Comparison of ENCODE assay signal across 9 cellular contexts in the genomic region with DNA sequence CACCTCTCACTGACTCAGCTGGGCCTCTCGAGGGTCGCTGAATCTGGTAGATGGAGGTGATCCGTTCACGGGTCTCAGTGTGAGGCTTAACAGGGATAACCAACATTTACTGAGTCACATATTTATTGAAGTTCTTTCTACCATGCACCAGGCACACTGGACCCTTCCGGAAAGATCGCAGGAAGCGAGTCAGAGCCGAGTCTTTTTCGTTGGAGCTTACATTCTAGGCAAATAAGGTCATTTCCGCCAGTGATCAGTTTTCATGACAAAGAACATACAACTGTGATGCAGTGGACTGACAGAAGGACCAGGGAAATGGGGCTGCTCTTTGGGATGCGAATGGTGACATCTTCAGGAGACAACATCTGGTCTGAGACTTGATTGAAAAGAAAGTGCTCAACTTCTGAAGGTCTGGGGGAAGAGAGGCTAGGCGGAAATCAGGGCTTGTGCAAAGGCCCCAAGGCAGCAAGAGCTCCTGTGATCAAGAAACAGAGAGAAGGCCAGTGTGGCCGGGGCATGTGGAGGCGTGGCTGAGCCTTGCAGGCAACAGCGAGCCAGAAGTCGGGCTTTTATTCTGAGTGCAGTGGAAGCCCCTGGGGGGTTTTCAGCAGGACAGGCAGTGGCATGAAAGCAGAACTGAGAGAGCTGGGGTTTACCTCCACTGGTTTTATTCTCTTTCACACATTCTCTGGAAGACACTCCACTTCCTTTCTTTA. TPM values are rescaled to one million over a fixed set of nuclear protein-coding genes. Genes with fewer than 3 reads are reported as not detected.
DNase-seq lines count a peak whose midpoint lies in the region; ATAC-seq and TF ChIP-seq lines count a peak whose summit lies in the region.
"Had no signal": no experiment of that assay in that cellular context is flagged by ENCODE, and none has a peak within 500 bp of the region (broad histone marks: within the 10 kb centered on the region; RNA-seq: fewer than 3 reads in every experiment).

No MANE protein-coding gene starts in this region.

- H3K23ac ChIP-seq in mesendoderm (ENCODE audit: low read length): no peak overlapping the region

- H3K4me1 Mint-ChIP-seq in HFFc6 (ENCODE audit: low read depth): peaks cover 45% of the 10 kb centered on the region

- H3K27ac ChIP-seq in Karpas-422 (ENCODE audit: low read length): no peak overlapping the region
- no peak overlapping the region for H3K27ac ChIP-seq in mesendoderm (ENCODE audit: low read depth, low read length)

- H2BK120ac ChIP-seq in mesendoderm (ENCODE audit: low read depth, low read length): no peak overlapping the region

- H3K4me1 ChIP-seq in Karpas-422 (ENCODE audit: low read length) (peaks cover 22% of the 10 kb centered on the region), mesendoderm (ENCODE audit: control insufficient read depth, low read depth, low read length) (no peaks in the 10 kb centered on the region)

- no peaks in the 10 kb centered on the region for H3K79me1 ChIP-seq in mesendoderm (ENCODE audit: low read length)

- H4K5ac ChIP-seq in mesendoderm (ENCODE audit: low read length): no peak overlapping the region

- H3K9ac ChIP-seq in Karpas-422 (ENCODE audit: low read length) (no peak overlapping the region), mesendoderm (ENCODE audit: low read length) (no peak overlapping the region)

- H3K4me2 ChIP-seq in Karpas-422 (ENCODE audit: low read depth, low read length, poor library complexity, severe bottlenecking): peak overlapping the region; percentile 44
- H3K4me2 ChIP-seq in mesendoderm (ENCODE audit: low read length): no peak overlapping the region

- H2BK15ac ChIP-seq in mesendoderm (replicated peaks; ENCODE audit: low read depth): no peak overlapping the region

- H3K27ac Mint-ChIP-seq in HFFc6: peak overlapping the region; percentile 91

- H4K20me1 ChIP-seq in Karpas-422 (ENCODE audit: insufficient read depth, low read depth, low read length): peaks cover 9% of the 10 kb centered on the region; the same call in 1 of the 2 replicates

- peaks cover 3% of the 10 kb centered on the region for H3K27me3 Mint-ChIP-seq in HFFc6 (ENCODE audit: insufficient read depth)

- H4K8ac ChIP-seq in mesendoderm (ENCODE audit: low read depth, low read length): no peak overlapping the region

- no peaks in the 10 kb centered on the region for H3K9me3 ChIP-seq in Karpas-422 (ENCODE audit: low read length)

- H3K18ac ChIP-seq in mesendoderm (ENCODE audit: low read length): no peak overlapping the region

- H3K56ac ChIP-seq in mesendoderm (ENCODE audit: low read length): no peak overlapping the region

- H2BK5ac ChIP-seq in mesendoderm (ENCODE audit: low read length): no peak overlapping the region

- in situ Hi-C loops in G401 (cut with HindIII; ENCODE audit: low sequenced_read_pairs): no loop called here

- H3K4me3 Mint-ChIP-seq in HFFc6: no peak overlapping the region; the same call in 1 of the 2 replicates

- H3K9me3 Mint-ChIP-seq in HFFc6: peaks cover 12% of the 10 kb centered on the region

- H3K36me3 Mint-ChIP-seq in HFFc6 (ENCODE audit: low read depth): peaks cover 56% of the 10 kb centered on the region

- peak; percentile 92 for ATAC-seq in GM18870 (IDR thresholded peaks at IDR 0.05; ENCODE audit: unreplicated experiment)

- no peak overlapping the region for H2AFZ ChIP-seq in Karpas-422 (ENCODE audit: low read length)

- H3K79me2 ChIP-seq in Karpas-422 (ENCODE audit: low read length) (no peaks in the 10 kb centered on the region), mesendoderm (ENCODE audit: control insufficient read depth, insufficient read depth, low read length) (no peaks in the 10 kb centered on the region)

- TF ChIP-seq CTCF in HFFc6 (IDR thresholded peaks at IDR 0.05): no peak

- H2AK5ac ChIP-seq in mesendoderm (ENCODE audit: low read length): no peak overlapping the region

- H3K4ac ChIP-seq in mesendoderm (ENCODE audit: low read depth, low read length): no peak overlapping the region

- WGBS in mesendoderm (ENCODE audit: extremely low coverage, insufficient coverage, low lambda C conversion rate): no CpG with 5 or more reads among the region's 16 CpGs

- H3K36me3 ChIP-seq in Karpas-422 (ENCODE audit: insufficient read depth, low read length) (no peaks in the 10 kb centered on the region), mesendoderm (ENCODE audit: control insufficient read depth, insufficient read depth, low read length) (no peaks in the 10 kb centered on the region)

- H3K4me3 ChIP-seq in Karpas-422 (ENCODE audit: low read length): no peak overlapping the region
- no peak overlapping the region for H3K4me3 ChIP-seq in mesendoderm (ENCODE audit: low read length)

- H3K27me3 ChIP-seq in Karpas-422 (ENCODE audit: low read length) (no peaks in the 10 kb centered on the region), mesendoderm (ENCODE audit: insufficient read depth, low read length, poor library complexity) (no peaks in the 10 kb centered on the region)

- DNase-seq in HFFc6: no peak
- DNase-seq in Karpas-422: peak; percentile 75
- DNase-seq in mesendoderm: peak; percentile 35
- DNase-seq in NCI-H2081 (lab: John Stamatoyannopoulos, UW): no peak
- DNase-seq in G401 (ENCODE audit: low spot score): no peak
- no peak for DNase-seq in hepatic stellate cell (ENCODE audit: low spot score)
- DNase-seq in NCI-H526 (lab: John Stamatoyannopoulos, UW): no peak

- H3K9me2 ChIP-seq in Karpas-422 (replicated peaks; ENCODE audit: insufficient read depth, low read length): no peaks in the 10 kb centered on the region

RNA-seq across cellular contexts. Expression of gene APCDD1L, which starts 56.7 kb away (rescaled TPM):
- 10 to 100 TPM; 14.5 to 43.3 (median 34.9) TPM for total RNA-seq in HFFc6 (2021; fragmentation: NEBNext Ultra II Directional; extraction: Animal tissue kit (Norgen Biotek cat#: 25700))
- not detected in 2 replicates for total RNA-seq in Karpas-422 (2014; rRNA removed; shearing (Covaris generic); ENCODE audit: low replicate concordance)
- 0.39 TPM for polyA plus RNA-seq in mesendoderm (2013, experiment 1 of 2)
- 0.53 TPM for polyA plus RNA-seq in mesendoderm (2013, experiment 2 of 2)
- total RNA-seq in G401 (2014; rRNA removed; shearing (Covaris generic)): not detected in 2 replicates
- total RNA-seq: activated CD8-positive, alpha-beta memory T cell treated with anti-CD3 and anti-CD28 coated beads for 36 hours had no signal

Comparison
In these comparisons a context has a peak if more than half of its experiments do, and no peak if none do; other contexts are left out.
1. DNase-seq: peak in Karpas-422 (single experiment) and mesendoderm (single experiment); none in HFFc6 (single experiment), NCI-H2081 (0 of 2), G401 (single experiment), hepatic stellate cell (single experiment) and NCI-H526 (0 of 2).
2. RNA of gene APCDD1L, which starts 56.7 kb away (total RNA-seq): 14.5 to 43.3 TPM in HFFc6; not detected in Karpas-422 and not detected in G401; every median in the first group is over 10 times any median in the second.